17 cellular contexts compared by ENCODE assay signal in genomic region chr15:101347454-101347853, GRCh38.
"Had no signal": no experiment of that assay in that cellular context is flagged by ENCODE, and none has a peak within 500 bp of the region (broad histone marks: within the 10 kb centered on the region; RNA-seq: fewer than 3 reads in every experiment).

No MANE protein-coding gene starts in this region.

- H3K36me3 ChIP-seq: left lung, pancreas, transverse colon, uterus had no signal

- H3K27ac ChIP-seq: foreskin keratinocyte, left lung, pancreas, transverse colon, uterus had no signal

- DNase-seq: activated CD4-positive, alpha-beta T cell treated with anti-CD3 and anti-CD28 coated beads, Interleukin-2, amount 50 U/mL, for 1 hour; activated CD4-positive, CD25-positive, alpha-beta regulatory T cell treated with anti-CD3 and anti-CD28 coated beads, Interleukin-2, amount 50 U/mL, for 72 hours; activated CD8-positive, alpha-beta memory T cell treated with anti-CD3 and anti-CD28 coated beads, Interleukin-2, amount 50 U/mL, for 4 hours; activated naive CD4-positive, alpha-beta T cell treated with anti-CD3 and anti-CD28 coated beads, Interleukin-2, amount 10 ng/mL, durations not matched to agents 7 days and 5 days; activated T-cell treated with anti-CD3 and anti-CD28 coated beads, Interleukin-2, amount 50 U/mL, for 4 hours; foreskin keratinocyte; left lung; mesenchymal stem cell; naive thymus-derived CD8-positive, alpha-beta T cell; pancreas; stimulated activated naive CD8-positive, alpha-beta T cell treated with anti-CD3 and anti-CD28 coated beads, Interleukin-15, Interleukin-2, amounts not matched to agents 100 U/mL and 50 U/mL, for 24 hours; substantia nigra; SW 1271; T-helper 2 cell; transverse colon; uterus had no signal

- H3K9me3 ChIP-seq: left lung, pancreas, transverse colon, uterus had no signal

- ATAC-seq: activated T-cell treated with anti-CD3 and anti-CD28 coated beads, Interleukin-2, amount 50 U/mL, for 4 hours; foreskin keratinocyte; naive thymus-derived CD8-positive, alpha-beta T cell; pancreas; stimulated activated naive CD8-positive, alpha-beta T cell treated with anti-CD3 and anti-CD28 coated beads, Interleukin-15, Interleukin-2, amounts not matched to agents 100 U/mL and 50 U/mL, for 24 hours had no signal

- H3K4me3 ChIP-seq: left lung, pancreas, transverse colon, uterus had no signal

- H3K27me3 ChIP-seq: foreskin keratinocyte, pancreas, transverse colon, uterus had no signal

- H3K4me1 ChIP-seq: foreskin keratinocyte, left lung, uterus had no signal

- FAIRE-seq: astrocyte, pancreas had no signal
